ENCODE assay signal across 4 cellular contexts in genomic region chr3:142536519-142536918, GRCh38. TPM values are rescaled to one million over a fixed set of nuclear protein-coding genes. Genes with fewer than 3 reads are reported as not detected.
"Had no signal": no experiment of that assay in that cellular context is flagged by ENCODE, and none has a peak within 500 bp of the region (broad histone marks: within the 10 kb centered on the region; RNA-seq: fewer than 3 reads in every experiment).

No MANE protein-coding gene starts in this region.

- H3K9me3 Mint-ChIP-seq: IgD-negative memory B cell had no signal

- H3K27me3 Mint-ChIP-seq: IgD-negative memory B cell had no signal

- H3K9ac ChIP-seq: GM23248 had no signal

- DNase-seq: GM23248, H9, HCEC 1CT had no signal

- H3K4me1 Mint-ChIP-seq: H9, IgD-negative memory B cell had no signal

- H3K4me3 ChIP-seq: GM23248 had no signal

- H3K4me3 Mint-ChIP-seq: H9, IgD-negative memory B cell had no signal

- H3K27ac Mint-ChIP-seq: H9, IgD-negative memory B cell had no signal

- H3K27ac ChIP-seq: GM23248 had no signal

RNA-seq across cellular contexts. Expression of gene PLS1, which starts 59.7 kb away (rescaled TPM):
- polyA plus RNA-seq: IgD-negative memory B cell had no signal
